16 cellular contexts compared by ENCODE assay signal in the genomic region with DNA sequence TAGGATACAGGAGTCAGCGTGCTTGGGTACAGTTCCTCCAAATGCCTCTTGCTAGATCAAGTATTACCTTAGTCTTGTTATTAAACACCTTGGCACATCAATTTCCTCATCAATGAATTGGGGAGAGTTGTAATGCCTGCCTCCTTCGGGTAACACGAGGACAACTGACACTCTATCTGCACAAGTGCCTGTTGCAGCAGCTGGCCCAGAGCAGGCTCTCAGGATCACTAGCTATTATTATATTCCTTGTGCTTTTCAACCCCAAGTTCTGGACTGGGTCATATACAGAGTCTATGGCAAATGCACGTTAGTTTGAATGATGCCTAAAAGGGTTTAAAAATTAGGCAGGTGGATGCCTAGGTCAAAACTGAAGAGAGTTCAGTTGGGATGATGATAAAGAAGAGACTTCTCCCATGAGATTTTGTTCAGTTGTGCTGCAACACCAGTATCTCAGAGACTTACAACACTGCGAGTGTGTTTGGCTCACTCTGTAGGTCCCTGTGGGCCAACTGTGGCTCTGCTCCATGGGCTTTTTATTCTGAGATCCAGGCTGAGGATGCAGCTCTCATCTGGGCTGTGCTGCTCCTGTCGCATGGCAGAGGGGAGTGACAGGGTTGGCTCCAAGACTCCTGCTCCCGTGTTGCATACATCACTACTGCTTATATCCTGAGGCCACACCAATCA. TPM values are rescaled to one million over a fixed set of nuclear protein-coding genes. Genes with fewer than 3 reads are reported as not detected.
"Had no signal": no experiment of that assay in that cellular context is flagged by ENCODE, and none has a peak within 500 bp of the region (broad histone marks: within the 10 kb centered on the region; RNA-seq: fewer than 3 reads in every experiment).

No MANE protein-coding gene starts in this region.

- H3K4me3 Mint-ChIP-seq: activated naive CD8-positive, alpha-beta T cell treated with anti-CD3 and anti-CD28 coated beads, Interleukin-2, amount 10 ng/mL, durations not matched to agents 7 days and 5 days; naive thymus-derived CD4-positive, alpha-beta T cell; stimulated activated effector memory CD8-positive, alpha-beta T cell treated with anti-CD3 and anti-CD28 coated beads, Interleukin-12 subunit alpha, Interleukin-12 subunit beta, amount 100 ng/mL, for 72 hours had no signal

- H3K4me1 ChIP-seq: pancreas, sigmoid colon, thyroid gland had no signal

- H3K27me3 ChIP-seq: pancreas, sigmoid colon, thyroid gland had no signal

- H3K9me3 ChIP-seq: pancreas, sigmoid colon, thyroid gland had no signal

- ATAC-seq: left lobe of liver; naive thymus-derived CD4-positive, alpha-beta T cell; pancreas; stimulated activated effector memory CD8-positive, alpha-beta T cell treated with anti-CD3 and anti-CD28 coated beads, Interleukin-12 subunit alpha, Interleukin-12 subunit beta, amount 100 ng/mL, for 72 hours had no signal

- H3K27ac ChIP-seq: pancreas, sigmoid colon, thyroid gland had no signal

- H3K27me3 Mint-ChIP-seq: activated naive CD8-positive, alpha-beta T cell treated with anti-CD3 and anti-CD28 coated beads, Interleukin-2, amount 10 ng/mL, durations not matched to agents 7 days and 5 days; naive thymus-derived CD4-positive, alpha-beta T cell had no signal

- H3K36me3 ChIP-seq: pancreas, sigmoid colon, thyroid gland had no signal

- H3K4me3 ChIP-seq: pancreas, sigmoid colon, thyroid gland had no signal

- H3K27ac Mint-ChIP-seq: activated naive CD8-positive, alpha-beta T cell treated with anti-CD3 and anti-CD28 coated beads, Interleukin-2, amount 10 ng/mL, durations not matched to agents 7 days and 5 days; stimulated activated effector memory CD8-positive, alpha-beta T cell treated with anti-CD3 and anti-CD28 coated beads, Interleukin-12 subunit alpha, Interleukin-12 subunit beta, amount 100 ng/mL, for 72 hours had no signal

- DNase-seq: activated naive CD4-positive, alpha-beta T cell; activated naive CD8-positive, alpha-beta T cell treated with anti-CD3 and anti-CD28 coated beads, Interleukin-2, amount 10 ng/mL, durations not matched to agents 7 days and 5 days; cerebellar nuclear complex; dermis blood vessel endothelial cell; hippocampal formation; mammary epithelial cell; naive thymus-derived CD4-positive, alpha-beta T cell; pancreas; sigmoid colon; stimulated activated CD4-positive, alpha-beta T cell treated with anti-CD3 and anti-CD28 coated beads, Interleukin-1b, Interleukin-23, amount 100 ng/mL, for 48 hours; T-helper 9 cell; thyroid gland had no signal

RNA-seq across cellular contexts. Expression of a gene that starts 41.1 kb away (rescaled TPM):
- total RNA-seq: activated naive CD8-positive, alpha-beta T cell treated with anti-CD3 and anti-CD28 coated beads, Interleukin-2, amount 10 ng/mL, durations not matched to agents 7 days and 5 days; dermis blood vessel endothelial cell; epithelial cell of proximal tubule; left lobe of liver; mammary epithelial cell; pancreas; sigmoid colon; thyroid gland; urinary bladder had no signal
